Comparison of ENCODE assay signal across 1 cellular context in the genomic region with DNA sequence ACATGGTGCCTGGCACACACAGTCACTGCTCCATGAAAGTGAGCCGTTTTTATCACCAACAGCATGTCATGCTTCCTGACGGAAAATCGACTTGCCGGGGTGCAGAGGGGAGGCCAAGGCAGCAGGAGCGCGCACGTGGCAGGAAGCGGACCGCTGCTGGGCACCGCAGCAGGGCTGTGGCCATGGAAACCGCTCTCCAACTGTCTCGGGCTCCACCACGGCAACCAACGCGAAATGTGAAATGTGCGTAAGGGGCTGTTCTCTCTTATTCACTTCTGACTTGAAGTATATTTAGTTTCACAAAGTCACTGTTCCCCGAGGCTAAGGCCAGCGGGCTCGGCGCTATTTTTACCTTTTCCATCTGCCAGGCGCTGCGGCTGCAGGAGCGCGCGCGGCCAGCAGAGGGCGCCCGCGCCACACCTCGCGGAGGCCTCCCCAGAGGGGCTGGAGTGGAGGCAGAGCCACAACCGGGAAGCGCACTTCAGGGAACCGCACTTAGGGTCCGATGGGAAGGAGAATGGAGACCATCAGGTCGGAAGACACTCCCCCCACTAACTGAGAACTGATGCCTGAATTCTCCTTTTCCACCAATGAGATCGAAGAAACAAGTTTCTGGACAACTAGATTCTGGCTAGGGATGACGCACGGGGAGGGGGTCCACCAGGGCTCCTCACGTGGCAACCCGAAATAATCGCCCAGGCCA.
TF ChIP-seq lines count a peak whose summit lies in the region.

No MANE protein-coding gene starts in this region.

TF ChIP-seq in K562, 482 proteins besides CTCF, POLR2A, EP300 and RAD21 (continues in another document):
- TF ChIP-seq ZNF586 (CRISPR knock-in tag; conservative IDR thresholded peaks at IDR 0.05) (no peak), CREB1 (IDR thresholded peaks at IDR 0.05) (0 out of 2 replicates have a peak, but pooled peaks have one; percentile 13), CREB1 (CRISPR knock-in tag; IDR thresholded peaks at IDR 0.05) (no peak), RB1 (IDR thresholded peaks at IDR 0.05; ENCODE audit: low read depth) (peak; percentile 86), KLF16 (IDR thresholded peaks at IDR 0.05) (peak; percentile 20; the same call in 1 of the 2 replicates), CCNT2 (IDR thresholded peaks at IDR 0.05; ENCODE audit: borderline replicate concordance, extremely low read depth, insufficient read length, low read depth, low read length) (peak; percentile 79), CGGBP1 (CRISPR knock-in tag; IDR thresholded peaks at IDR 0.05) (peak; percentile 73), RBM22 (IDR thresholded peaks at IDR 0.05; ENCODE audit: low read depth, low read length, poor library complexity, severe bottlenecking) (peak; percentile 91), SUPT5H (IDR thresholded peaks at IDR 0.05) (peak; percentile 53), MEF2A (IDR thresholded peaks at IDR 0.05; ENCODE audit: control insufficient read depth, low read depth, low read length) (peak; percentile 76), ID3 (CRISPR knock-in tag; IDR thresholded peaks at IDR 0.05) (no peak), ID3 (tag; IDR thresholded peaks at IDR 0.05) (no peak), PHF20 (IDR thresholded peaks at IDR 0.05; ENCODE audit: partially characterized antibody) (no peak), TCFL5 (CRISPR knock-in tag; conservative IDR thresholded peaks at IDR 0.05) (no peak), RBM25 (IDR thresholded peaks at IDR 0.05; ENCODE audit: low read depth, low read length, severe bottlenecking) (no peak), FIP1L1 (IDR thresholded peaks at IDR 0.05; ENCODE audit: low read depth, low read length, poor library complexity, severe bottlenecking) (peak; percentile 79), POLR2G (IDR thresholded peaks at IDR 0.05; ENCODE audit: low read depth, low read length) (peak; percentile 71), HMGXB4 (CRISPR knock-in tag; IDR thresholded peaks at IDR 0.05) (0 out of 2 replicates have a peak, but pooled peaks have one; percentile 32), L3MBTL2 (IDR thresholded peaks at IDR 0.05) (0 out of 2 replicates have a peak, but pooled peaks have one; percentile 26), MYC (IDR thresholded peaks at IDR 0.05; ENCODE audit: low read depth, low read length) (peak; percentile 45; the same call in 1 of the 2 replicates), MYC (CRISPR knock-in tag; IDR thresholded peaks at IDR 0.05; ENCODE audit: borderline replicate concordance, low read depth) (no peak), ZBTB7A (IDR thresholded peaks at IDR 0.05; ENCODE audit: borderline replicate concordance, control insufficient read depth, low read depth, low read length) (peak; percentile 63), ZNF143 (CRISPR knock-in tag; IDR thresholded peaks at IDR 0.05) (no peak), RBFOX2 (IDR thresholded peaks at IDR 0.05; ENCODE audit: low read depth, low read length) (peak; percentile 68), HDGF (IDR thresholded peaks at IDR 0.05) (0 out of 2 replicates have a peak, but pooled peaks have one; percentile 23), ZBTB9 (CRISPR knock-in tag; IDR thresholded peaks at IDR 0.05) (0 out of 2 replicates have a peak, but pooled peaks have one; percentile 17), SMC3 (conservative IDR thresholded peaks at IDR 0.05; ENCODE audit: insufficient read depth, low read depth, low read length) (peak; percentile 72), SMAD1 (IDR thresholded peaks at IDR 0.05; ENCODE audit: low read depth, low read length, partially characterized antibody) (peak; percentile 56), YY1 (IDR thresholded peaks at IDR 0.05; ENCODE audit: borderline replicate concordance in 1 of 3, control insufficient read depth in 1 of 3, extremely low read depth in 1 of 3, insufficient read depth in 3 of 3, insufficient read length in 1 of 3, insufficient replicate concordance in 2 of 3, low read depth in 1 of 3, low read length in 2 of 3) (peak in 2 of 3 experiments; percentile 23 to 61), CREM (IDR thresholded peaks at IDR 0.05; ENCODE audit: low read depth) (0 out of 2 replicates have a peak, but pooled peaks have one; percentile 25), NEUROD1 (IDR thresholded peaks at IDR 0.05; ENCODE audit: borderline replicate concordance, low read depth, low read length, partially characterized antibody) (peak; percentile 51), XRCC5 (IDR thresholded peaks at IDR 0.05; ENCODE audit: low read depth, low read length) (0 out of 2 replicates have a peak, but pooled peaks have one; percentile 40), ZC3H4 (CRISPR knock-in tag; IDR thresholded peaks at IDR 0.05; ENCODE audit: borderline replicate concordance) (0 out of 2 replicates have a peak, but pooled peaks have one; percentile 38), GATAD2A (IDR thresholded peaks at IDR 0.05) (0 out of 2 replicates have a peak, but pooled peaks have one; percentile 44)
- TF ChIP-seq, protein P1, sequence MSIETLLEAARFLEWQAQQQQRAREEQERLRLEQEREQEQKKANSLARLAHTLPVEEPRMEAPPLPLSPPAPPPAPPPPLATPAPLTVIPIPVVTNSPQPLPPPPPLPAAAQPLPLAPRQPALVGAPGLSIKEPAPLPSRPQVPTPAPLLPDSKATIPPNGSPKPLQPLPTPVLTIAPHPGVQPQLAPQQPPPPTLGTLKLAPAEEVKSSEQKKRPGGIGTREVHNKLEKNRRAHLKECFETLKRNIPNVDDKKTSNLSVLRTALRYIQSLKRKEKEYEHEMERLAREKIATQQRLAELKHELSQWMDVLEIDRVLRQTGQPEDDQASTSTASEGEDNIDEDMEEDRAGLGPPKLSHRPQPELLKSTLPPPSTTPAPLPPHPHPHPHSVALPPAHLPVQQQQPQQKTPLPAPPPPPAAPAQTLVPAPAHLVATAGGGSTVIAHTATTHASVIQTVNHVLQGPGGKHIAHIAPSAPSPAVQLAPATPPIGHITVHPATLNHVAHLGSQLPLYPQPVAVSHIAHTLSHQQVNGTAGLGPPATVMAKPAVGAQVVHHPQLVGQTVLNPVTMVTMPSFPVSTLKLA (conservative IDR thresholded peaks at IDR 0.05) = peak in 1 of 2 experiments; percentile 40; a peak in 1 of 4 replicates
- TF ChIP-seq, protein P2, sequence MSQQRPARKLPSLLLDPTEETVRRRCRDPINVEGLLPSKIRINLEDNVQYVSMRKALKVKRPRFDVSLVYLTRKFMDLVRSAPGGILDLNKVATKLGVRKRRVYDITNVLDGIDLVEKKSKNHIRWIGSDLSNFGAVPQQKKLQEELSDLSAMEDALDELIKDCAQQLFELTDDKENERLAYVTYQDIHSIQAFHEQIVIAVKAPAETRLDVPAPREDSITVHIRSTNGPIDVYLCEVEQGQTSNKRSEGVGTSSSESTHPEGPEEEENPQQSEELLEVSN (IDR thresholded peaks at IDR 0.05; ENCODE audit: borderline replicate concordance in 1 of 2, extremely low read depth in 1 of 2, insufficient read depth in 1 of 2, insufficient read length in 1 of 2, low read depth in 1 of 2, low read length in 1 of 2, poor library complexity in 1 of 2, severe bottlenecking in 1 of 2) = no peak
- TF ChIP-seq, protein P3, sequence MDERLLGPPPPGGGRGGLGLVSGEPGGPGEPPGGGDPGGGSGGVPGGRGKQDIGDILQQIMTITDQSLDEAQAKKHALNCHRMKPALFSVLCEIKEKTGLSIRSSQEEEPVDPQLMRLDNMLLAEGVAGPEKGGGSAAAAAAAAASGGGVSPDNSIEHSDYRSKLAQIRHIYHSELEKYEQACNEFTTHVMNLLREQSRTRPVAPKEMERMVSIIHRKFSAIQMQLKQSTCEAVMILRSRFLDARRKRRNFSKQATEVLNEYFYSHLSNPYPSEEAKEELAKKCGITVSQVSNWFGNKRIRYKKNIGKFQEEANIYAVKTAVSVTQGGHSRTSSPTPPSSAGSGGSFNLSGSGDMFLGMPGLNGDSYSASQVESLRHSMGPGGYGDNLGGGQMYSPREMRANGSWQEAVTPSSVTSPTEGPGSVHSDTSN (CRISPR knock-in tag; IDR thresholded peaks at IDR 0.05; ENCODE audit: low read depth) = no peak
- TF ChIP-seq, protein P3 (tag; conservative IDR thresholded peaks at IDR 0.05; ENCODE audit: low read depth) = no peak
- TF ChIP-seq, protein P4, sequence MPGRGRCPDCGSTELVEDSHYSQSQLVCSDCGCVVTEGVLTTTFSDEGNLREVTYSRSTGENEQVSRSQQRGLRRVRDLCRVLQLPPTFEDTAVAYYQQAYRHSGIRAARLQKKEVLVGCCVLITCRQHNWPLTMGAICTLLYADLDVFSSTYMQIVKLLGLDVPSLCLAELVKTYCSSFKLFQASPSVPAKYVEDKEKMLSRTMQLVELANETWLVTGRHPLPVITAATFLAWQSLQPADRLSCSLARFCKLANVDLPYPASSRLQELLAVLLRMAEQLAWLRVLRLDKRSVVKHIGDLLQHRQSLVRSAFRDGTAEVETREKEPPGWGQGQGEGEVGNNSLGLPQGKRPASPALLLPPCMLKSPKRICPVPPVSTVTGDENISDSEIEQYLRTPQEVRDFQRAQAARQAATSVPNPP (IDR thresholded peaks at IDR 0.05; ENCODE audit: borderline replicate concordance, insufficient read depth, insufficient read length) = no peak
- TF ChIP-seq, protein P5, sequence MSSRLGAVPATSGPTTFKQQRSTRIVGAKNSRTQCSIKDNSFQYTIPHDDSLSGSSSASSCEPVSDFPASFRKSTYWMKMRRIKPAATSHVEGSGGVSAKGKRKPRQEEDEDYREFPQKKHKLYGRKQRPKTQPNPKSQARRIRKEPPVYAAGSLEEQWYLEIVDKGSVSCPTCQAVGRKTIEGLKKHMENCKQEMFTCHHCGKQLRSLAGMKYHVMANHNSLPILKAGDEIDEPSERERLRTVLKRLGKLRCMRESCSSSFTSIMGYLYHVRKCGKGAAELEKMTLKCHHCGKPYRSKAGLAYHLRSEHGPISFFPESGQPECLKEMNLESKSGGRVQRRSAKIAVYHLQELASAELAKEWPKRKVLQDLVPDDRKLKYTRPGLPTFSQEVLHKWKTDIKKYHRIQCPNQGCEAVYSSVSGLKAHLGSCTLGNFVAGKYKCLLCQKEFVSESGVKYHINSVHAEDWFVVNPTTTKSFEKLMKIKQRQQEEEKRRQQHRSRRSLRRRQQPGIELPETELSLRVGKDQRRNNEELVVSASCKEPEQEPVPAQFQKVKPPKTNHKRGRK (tag; IDR thresholded peaks at IDR 0.05) = no peak
- TF ChIP-seq, protein P6, sequence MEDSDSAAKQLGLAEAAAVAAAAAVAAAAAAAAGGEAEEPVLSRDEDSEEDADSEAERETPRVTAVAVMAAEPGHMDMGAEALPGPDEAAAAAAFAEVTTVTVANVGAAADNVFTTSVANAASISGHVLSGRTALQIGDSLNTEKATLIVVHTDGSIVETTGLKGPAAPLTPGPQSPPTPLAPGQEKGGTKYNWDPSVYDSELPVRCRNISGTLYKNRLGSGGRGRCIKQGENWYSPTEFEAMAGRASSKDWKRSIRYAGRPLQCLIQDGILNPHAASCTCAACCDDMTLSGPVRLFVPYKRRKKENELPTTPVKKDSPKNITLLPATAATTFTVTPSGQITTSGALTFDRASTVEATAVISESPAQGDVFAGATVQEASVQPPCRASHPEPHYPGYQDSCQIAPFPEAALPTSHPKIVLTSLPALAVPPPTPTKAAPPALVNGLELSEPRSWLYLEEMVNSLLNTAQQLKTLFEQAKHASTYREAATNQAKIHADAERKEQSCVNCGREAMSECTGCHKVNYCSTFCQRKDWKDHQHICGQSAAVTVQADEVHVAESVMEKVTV (CRISPR knock-in tag; IDR thresholded peaks at IDR 0.05) = peak; percentile 76
- TF ChIP-seq, protein P7, sequence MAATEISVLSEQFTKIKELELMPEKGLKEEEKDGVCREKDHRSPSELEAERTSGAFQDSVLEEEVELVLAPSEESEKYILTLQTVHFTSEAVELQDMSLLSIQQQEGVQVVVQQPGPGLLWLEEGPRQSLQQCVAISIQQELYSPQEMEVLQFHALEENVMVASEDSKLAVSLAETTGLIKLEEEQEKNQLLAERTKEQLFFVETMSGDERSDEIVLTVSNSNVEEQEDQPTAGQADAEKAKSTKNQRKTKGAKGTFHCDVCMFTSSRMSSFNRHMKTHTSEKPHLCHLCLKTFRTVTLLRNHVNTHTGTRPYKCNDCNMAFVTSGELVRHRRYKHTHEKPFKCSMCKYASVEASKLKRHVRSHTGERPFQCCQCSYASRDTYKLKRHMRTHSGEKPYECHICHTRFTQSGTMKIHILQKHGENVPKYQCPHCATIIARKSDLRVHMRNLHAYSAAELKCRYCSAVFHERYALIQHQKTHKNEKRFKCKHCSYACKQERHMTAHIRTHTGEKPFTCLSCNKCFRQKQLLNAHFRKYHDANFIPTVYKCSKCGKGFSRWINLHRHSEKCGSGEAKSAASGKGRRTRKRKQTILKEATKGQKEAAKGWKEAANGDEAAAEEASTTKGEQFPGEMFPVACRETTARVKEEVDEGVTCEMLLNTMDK (IDR thresholded peaks at IDR 0.05; ENCODE audit: borderline replicate concordance, insufficient read depth, low read depth, low read length, poor library complexity, severe bottlenecking) = peak; percentile 96
